Comparison of ENCODE assay signal across 1 cellular context in the genomic region with DNA sequence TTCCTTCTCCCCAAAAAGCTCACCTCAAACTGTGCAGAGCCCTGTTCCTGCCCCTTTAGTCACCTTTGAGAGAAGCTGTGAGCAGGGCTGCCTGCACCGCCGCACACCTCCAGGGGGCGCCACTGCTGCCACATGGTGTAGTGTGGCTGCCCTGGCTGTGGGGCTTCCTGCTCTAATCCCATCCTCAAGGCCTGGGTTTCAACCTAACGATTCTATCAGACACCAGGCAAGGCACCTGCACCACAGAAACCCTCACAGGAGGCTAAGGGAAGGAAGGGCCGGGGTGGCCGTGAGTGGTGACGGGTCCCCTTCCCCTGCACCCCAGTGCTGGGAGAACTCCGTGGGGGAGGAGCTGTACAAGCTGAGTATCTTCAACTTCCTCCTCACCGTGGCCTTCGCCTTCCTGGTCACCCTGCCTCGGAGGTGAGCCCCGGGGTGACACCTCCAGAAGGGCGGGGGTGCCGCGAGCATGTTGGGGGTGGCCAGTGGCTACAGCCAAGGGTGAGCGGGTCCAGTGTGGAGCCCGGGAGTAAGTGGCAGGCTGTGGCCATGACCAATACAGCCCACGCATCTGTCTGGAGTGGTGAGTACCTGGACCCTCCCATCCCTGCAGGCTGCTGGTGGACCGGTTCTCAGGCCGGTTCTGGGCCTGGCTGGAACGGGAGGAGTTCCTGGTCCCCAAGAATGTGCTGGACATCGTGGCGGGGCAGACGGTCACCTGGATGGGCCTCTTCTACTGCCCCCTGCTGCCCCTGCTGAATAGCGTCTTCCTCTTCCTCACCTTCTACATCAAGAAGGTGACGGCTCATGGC.
TF ChIP-seq lines count a peak whose summit lies in the region.

No MANE protein-coding gene starts in this region.

TF ChIP-seq in HepG2, 621 proteins besides CTCF, POLR2A, EP300 and RAD21 (continues in another document):
- TF ChIP-seq MYC (CRISPR knock-in tag; IDR thresholded peaks at IDR 0.05; ENCODE audit: borderline replicate concordance) (peak; percentile 42; the same call in 1 of the 2 replicates), ZNF230 (CRISPR knock-in tag; IDR thresholded peaks at IDR 0.05) (no peak), MATR3 (CRISPR knock-in tag; IDR thresholded peaks at IDR 0.05) (no peak), CAMTA2 (CRISPR knock-in tag; IDR thresholded peaks at IDR 0.05; ENCODE audit: borderline replicate concordance) (peak; percentile 80; the same call in 1 of the 2 replicates), HNF4A (CRISPR knock-in tag; IDR thresholded peaks at IDR 0.05) (peak; percentile 12; the same call in 1 of the 2 replicates), ZNF552 (CRISPR knock-in tag; IDR thresholded peaks at IDR 0.05; ENCODE audit: borderline replicate concordance) (0 out of 2 replicates have a peak, but pooled peaks have one; percentile 14), ASH2L (IDR thresholded peaks at IDR 0.05; ENCODE audit: insufficient read length, low read depth, low read length) (no peak), PRPF4 (IDR thresholded peaks at IDR 0.05; ENCODE audit: low read depth, low read length, poor library complexity, severe bottlenecking) (no peak), ZNF781 (CRISPR knock-in tag; IDR thresholded peaks at IDR 0.05; ENCODE audit: borderline replicate concordance, not compliant biosample characterization) (peak; percentile 39), ZFAT (CRISPR knock-in tag; conservative IDR thresholded peaks at IDR 0.05) (no peak), PITX1 (CRISPR knock-in tag; IDR thresholded peaks at IDR 0.05) (peak; percentile 11; the same call in 1 of the 2 replicates), SOX6 (IDR thresholded peaks at IDR 0.05) (no peak), SOX6 (CRISPR knock-in tag; IDR thresholded peaks at IDR 0.05) (peak; percentile 70), NFKB2 (CRISPR knock-in tag; IDR thresholded peaks at IDR 0.05; ENCODE audit: borderline replicate concordance) (0 out of 2 replicates have a peak, but pooled peaks have one; percentile 54), ARNTL (CRISPR knock-in tag; IDR thresholded peaks at IDR 0.05) (0 out of 2 replicates have a peak, but pooled peaks have one; percentile 28), ZNF776 (CRISPR knock-in tag; IDR thresholded peaks at IDR 0.05) (peak; percentile 55; the same call in 1 of the 2 replicates), HIC2 (CRISPR knock-in tag; IDR thresholded peaks at IDR 0.05; ENCODE audit: low read depth) (no peak), PPARG (CRISPR knock-in tag; conservative IDR thresholded peaks at IDR 0.05) (no peak), SAP130 (CRISPR knock-in tag; IDR thresholded peaks at IDR 0.05; ENCODE audit: low read depth) (peak; percentile 37), ZNF484 (CRISPR knock-in tag; IDR thresholded peaks at IDR 0.05; ENCODE audit: borderline replicate concordance, low read depth) (no peak), ZFP37 (CRISPR knock-in tag; IDR thresholded peaks at IDR 0.05; ENCODE audit: borderline replicate concordance) (peak; percentile 71; the same call in 1 of the 2 replicates), FOXK2 (IDR thresholded peaks at IDR 0.05) (no peak), ZNF660 (CRISPR knock-in tag; IDR thresholded peaks at IDR 0.05; ENCODE audit: borderline replicate concordance, low read depth) (no peak), SIN3A (IDR thresholded peaks at IDR 0.05; ENCODE audit: borderline replicate concordance, low read depth, low read length) (no peak), ELF3 (CRISPR knock-in tag; IDR thresholded peaks at IDR 0.05) (peak; percentile 38), ZNF20 (CRISPR knock-in tag; IDR thresholded peaks at IDR 0.05) (peak; percentile 93; the same call in 1 of the 2 replicates), KDM2A (CRISPR knock-in tag; IDR thresholded peaks at IDR 0.05; ENCODE audit: borderline replicate concordance, low read depth) (peak; percentile 50), WIZ (CRISPR knock-in tag; IDR thresholded peaks at IDR 0.05) (no peak)
- TF ChIP-seq, protein P1, sequence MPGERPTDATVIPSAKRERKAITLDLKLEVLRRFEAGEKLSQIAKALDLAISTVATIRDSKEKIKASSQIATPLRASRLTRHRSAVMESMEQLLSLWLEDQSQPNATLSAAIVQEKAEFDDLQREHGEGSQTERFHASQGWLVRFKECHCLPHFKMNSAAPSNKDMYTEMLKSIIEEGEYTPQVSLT (CRISPR knock-in tag; IDR thresholded peaks at IDR 0.05; ENCODE audit: borderline replicate concordance, low read depth), result no peak
- TF ChIP-seq, protein P2, sequence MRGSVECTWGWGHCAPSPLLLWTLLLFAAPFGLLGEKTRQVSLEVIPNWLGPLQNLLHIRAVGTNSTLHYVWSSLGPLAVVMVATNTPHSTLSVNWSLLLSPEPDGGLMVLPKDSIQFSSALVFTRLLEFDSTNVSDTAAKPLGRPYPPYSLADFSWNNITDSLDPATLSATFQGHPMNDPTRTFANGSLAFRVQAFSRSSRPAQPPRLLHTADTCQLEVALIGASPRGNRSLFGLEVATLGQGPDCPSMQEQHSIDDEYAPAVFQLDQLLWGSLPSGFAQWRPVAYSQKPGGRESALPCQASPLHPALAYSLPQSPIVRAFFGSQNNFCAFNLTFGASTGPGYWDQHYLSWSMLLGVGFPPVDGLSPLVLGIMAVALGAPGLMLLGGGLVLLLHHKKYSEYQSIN (CRISPR knock-in tag; IDR thresholded peaks at IDR 0.05; ENCODE audit: borderline replicate concordance), result no peak
- TF ChIP-seq, protein P3, sequence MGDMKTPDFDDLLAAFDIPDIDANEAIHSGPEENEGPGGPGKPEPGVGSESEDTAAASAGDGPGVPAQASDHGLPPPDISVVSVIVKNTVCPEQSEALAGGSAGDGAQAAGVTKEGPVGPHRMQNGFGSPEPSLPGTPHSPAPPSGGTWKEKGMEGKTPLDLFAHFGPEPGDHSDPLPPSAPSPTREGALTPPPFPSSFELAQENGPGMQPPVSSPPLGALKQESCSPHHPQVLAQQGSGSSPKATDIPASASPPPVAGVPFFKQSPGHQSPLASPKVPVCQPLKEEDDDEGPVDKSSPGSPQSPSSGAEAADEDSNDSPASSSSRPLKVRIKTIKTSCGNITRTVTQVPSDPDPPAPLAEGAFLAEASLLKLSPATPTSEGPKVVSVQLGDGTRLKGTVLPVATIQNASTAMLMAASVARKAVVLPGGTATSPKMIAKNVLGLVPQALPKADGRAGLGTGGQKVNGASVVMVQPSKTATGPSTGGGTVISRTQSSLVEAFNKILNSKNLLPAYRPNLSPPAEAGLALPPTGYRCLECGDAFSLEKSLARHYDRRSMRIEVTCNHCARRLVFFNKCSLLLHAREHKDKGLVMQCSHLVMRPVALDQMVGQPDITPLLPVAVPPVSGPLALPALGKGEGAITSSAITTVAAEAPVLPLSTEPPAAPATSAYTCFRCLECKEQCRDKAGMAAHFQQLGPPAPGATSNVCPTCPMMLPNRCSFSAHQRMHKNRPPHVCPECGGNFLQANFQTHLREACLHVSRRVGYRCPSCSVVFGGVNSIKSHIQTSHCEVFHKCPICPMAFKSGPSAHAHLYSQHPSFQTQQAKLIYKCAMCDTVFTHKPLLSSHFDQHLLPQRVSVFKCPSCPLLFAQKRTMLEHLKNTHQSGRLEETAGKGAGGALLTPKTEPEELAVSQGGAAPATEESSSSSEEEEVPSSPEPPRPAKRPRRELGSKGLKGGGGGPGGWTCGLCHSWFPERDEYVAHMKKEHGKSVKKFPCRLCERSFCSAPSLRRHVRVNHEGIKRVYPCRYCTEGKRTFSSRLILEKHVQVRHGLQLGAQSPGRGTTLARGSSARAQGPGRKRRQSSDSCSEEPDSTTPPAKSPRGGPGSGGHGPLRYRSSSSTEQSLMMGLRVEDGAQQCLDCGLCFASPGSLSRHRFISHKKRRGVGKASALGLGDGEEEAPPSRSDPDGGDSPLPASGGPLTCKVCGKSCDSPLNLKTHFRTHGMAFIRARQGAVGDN (CRISPR knock-in tag; IDR thresholded peaks at IDR 0.05), result peak; percentile 52
- TF ChIP-seq, protein P4, sequence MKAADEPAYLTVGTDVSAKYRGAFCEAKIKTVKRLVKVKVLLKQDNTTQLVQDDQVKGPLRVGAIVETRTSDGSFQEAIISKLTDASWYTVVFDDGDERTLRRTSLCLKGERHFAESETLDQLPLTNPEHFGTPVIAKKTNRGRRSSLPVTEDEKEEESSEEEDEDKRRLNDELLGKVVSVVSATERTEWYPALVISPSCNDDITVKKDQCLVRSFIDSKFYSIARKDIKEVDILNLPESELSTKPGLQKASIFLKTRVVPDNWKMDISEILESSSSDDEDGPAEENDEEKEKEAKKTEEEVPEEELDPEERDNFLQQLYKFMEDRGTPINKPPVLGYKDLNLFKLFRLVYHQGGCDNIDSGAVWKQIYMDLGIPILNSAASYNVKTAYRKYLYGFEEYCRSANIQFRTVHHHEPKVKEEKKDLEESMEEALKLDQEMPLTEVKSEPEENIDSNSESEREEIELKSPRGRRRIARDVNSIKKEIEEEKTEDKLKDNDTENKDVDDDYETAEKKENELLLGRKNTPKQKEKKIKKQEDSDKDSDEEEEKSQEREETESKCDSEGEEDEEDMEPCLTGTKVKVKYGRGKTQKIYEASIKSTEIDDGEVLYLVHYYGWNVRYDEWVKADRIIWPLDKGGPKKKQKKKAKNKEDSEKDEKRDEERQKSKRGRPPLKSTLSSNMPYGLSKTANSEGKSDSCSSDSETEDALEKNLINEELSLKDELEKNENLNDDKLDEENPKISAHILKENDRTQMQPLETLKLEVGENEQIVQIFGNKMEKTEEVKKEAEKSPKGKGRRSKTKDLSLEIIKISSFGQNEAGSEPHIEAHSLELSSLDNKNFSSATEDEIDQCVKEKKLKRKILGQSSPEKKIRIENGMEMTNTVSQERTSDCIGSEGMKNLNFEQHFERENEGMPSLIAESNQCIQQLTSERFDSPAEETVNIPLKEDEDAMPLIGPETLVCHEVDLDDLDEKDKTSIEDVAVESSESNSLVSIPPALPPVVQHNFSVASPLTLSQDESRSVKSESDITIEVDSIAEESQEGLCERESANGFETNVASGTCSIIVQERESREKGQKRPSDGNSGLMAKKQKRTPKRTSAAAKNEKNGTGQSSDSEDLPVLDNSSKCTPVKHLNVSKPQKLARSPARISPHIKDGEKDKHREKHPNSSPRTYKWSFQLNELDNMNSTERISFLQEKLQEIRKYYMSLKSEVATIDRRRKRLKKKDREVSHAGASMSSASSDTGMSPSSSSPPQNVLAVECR (CRISPR knock-in tag; IDR thresholded peaks at IDR 0.05; ENCODE audit: borderline replicate concordance), result peak; percentile 12; the same call in 1 of the 2 replicates
- TF ChIP-seq, protein P5, sequence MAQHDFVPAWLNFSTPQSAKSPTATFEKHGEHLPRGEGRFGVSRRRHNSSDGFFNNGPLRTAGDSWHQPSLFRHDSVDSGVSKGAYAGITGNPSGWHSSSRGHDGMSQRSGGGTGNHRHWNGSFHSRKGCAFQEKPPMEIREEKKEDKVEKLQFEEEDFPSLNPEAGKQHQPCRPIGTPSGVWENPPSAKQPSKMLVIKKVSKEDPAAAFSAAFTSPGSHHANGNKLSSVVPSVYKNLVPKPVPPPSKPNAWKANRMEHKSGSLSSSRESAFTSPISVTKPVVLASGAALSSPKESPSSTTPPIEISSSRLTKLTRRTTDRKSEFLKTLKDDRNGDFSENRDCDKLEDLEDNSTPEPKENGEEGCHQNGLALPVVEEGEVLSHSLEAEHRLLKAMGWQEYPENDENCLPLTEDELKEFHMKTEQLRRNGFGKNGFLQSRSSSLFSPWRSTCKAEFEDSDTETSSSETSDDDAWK (CRISPR knock-in tag; IDR thresholded peaks at IDR 0.05), result no peak
